23 cellular contexts compared by ENCODE assay signal in the genomic region with DNA sequence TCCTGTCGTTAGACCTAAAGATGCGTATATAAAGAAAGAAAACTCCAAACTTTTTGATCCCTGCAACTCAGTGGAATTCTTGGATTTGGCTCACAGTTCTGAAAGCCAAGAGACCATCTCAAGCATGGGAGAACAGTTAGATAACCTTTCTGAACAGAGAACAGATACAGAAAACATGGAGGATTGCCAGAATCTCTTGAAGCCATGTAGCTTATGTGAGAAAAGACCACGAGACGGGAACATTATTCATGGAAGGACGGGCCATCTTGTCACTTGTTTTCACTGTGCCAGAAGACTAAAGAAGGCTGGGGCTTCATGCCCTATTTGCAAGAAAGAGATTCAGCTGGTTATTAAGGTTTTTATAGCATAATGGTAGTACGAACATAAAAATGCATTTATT. TPM values are rescaled to one million over a fixed set of nuclear protein-coding genes. Genes with fewer than 3 reads are reported as not detected.
A peak's percentile ranks its signal among the peaks of the same experiment; 100 is the strongest.
DNase-seq lines count a peak whose midpoint lies in the region; ATAC-seq and TF ChIP-seq lines count a peak whose summit lies in the region.
"Had no signal": no experiment of that assay in that cellular context is flagged by ENCODE, and none has a peak within 500 bp of the region (broad histone marks: within the 10 kb centered on the region; RNA-seq: fewer than 3 reads in every experiment).

No MANE protein-coding gene starts in this region.

- H3K4me3 ChIP-seq in A673 (ENCODE audit: low read depth, low read length, poor library complexity, severe bottlenecking), result no peak overlapping the region

- no peaks in the 10 kb centered on the region for H3K4me1 ChIP-seq in A673 (ENCODE audit: insufficient read depth, low read length, poor library complexity, severe bottlenecking)

- no peak for DNase-seq in activated naive CD8-positive, alpha-beta T cell treated with anti-CD3 and anti-CD28 coated beads for 36 hours
- no peak for DNase-seq in A673 (ENCODE audit: low spot score)
- DNase-seq in activated naive CD8-positive, alpha-beta T cell treated with anti-CD3 and anti-CD28 coated beads, Interleukin-2, amount 50 U/mL, for 24 hours, result no peak
- DNase-seq in stimulated activated effector memory CD8-positive, alpha-beta T cell treated with anti-CD3 and anti-CD28 coated beads, Interleukin-12 subunit alpha, Interleukin-12 subunit beta, amount 100 ng/mL, for 72 hours (ENCODE audit: low spot score in 2 of 2), result no peak
- DNase-seq: 8988T, Calu3, DMS153, DND-41, H7, Karpas-422, NCI-H1092 treated with DMSO at 0.1 percent for 48 hours, NCI-H1436, NCI-H187, NCI-H2081 treated with DMSO at 0.1 percent for 48 hours, NCI-H2171, NCI-H226, NCI-H510A, NCI-H69, SK-N-SH had no signal

- BruUV-seq in A673 (replicated peaks; lab: Mats Ljungman, UMichigan), result TSS peak; percentile 11

- H3K36me3 ChIP-seq in A673 (ENCODE audit: insufficient read depth, low read length, poor library complexity, severe bottlenecking), result peaks cover 83% of the 10 kb centered on the region

- POLR2A ChIA-PET in A673 (lab: Charles Lee; ENCODE audit: low non-redundant PET), result no interaction called here

- TF ChIP-seq CTCF in A673 (conservative IDR thresholded peaks at IDR 0.05; ENCODE audit: low read depth, low read length), result no peak

- peak overlapping the region; percentile 13 for H3K27ac Mint-ChIP-seq in activated naive CD8-positive, alpha-beta T cell
- H3K27ac Mint-ChIP-seq in activated naive CD8-positive, alpha-beta T cell treated with anti-CD3 and anti-CD28 coated beads for 36 hours, result no peak overlapping the region
- peak overlapping the region; percentile 5 for H3K27ac Mint-ChIP-seq in activated naive CD8-positive, alpha-beta T cell treated with anti-CD3 and anti-CD28 coated beads, Interleukin-2, amount 50 U/mL, for 24 hours
- H3K27ac Mint-ChIP-seq in stimulated activated effector memory CD8-positive, alpha-beta T cell treated with anti-CD3 and anti-CD28 coated beads, Interleukin-12 subunit alpha, Interleukin-12 subunit beta, amount 100 ng/mL, for 72 hours, result peak overlapping the region; percentile 29

- CTCF ChIA-PET in A673 (lab: Charles Lee), result no interaction called here

- H3K4me1 Mint-ChIP-seq in activated naive CD8-positive, alpha-beta T cell (ENCODE audit: low read depth), result peaks cover 36% of the 10 kb centered on the region
- peaks cover 29% of the 10 kb centered on the region for H3K4me1 Mint-ChIP-seq in activated naive CD8-positive, alpha-beta T cell treated with anti-CD3 and anti-CD28 coated beads for 36 hours
- H3K4me1 Mint-ChIP-seq in activated naive CD8-positive, alpha-beta T cell treated with anti-CD3 and anti-CD28 coated beads, Interleukin-2, amount 50 U/mL, for 24 hours, result peaks cover 20% of the 10 kb centered on the region
- peaks cover 30% of the 10 kb centered on the region for H3K4me1 Mint-ChIP-seq in stimulated activated effector memory CD8-positive, alpha-beta T cell treated with anti-CD3 and anti-CD28 coated beads, Interleukin-12 subunit alpha, Interleukin-12 subunit beta, amount 100 ng/mL, for 72 hours

- H3K4me3 Mint-ChIP-seq in activated naive CD8-positive, alpha-beta T cell, result no peak overlapping the region
- H3K4me3 Mint-ChIP-seq in activated naive CD8-positive, alpha-beta T cell treated with anti-CD3 and anti-CD28 coated beads for 36 hours, result no peak overlapping the region
- H3K4me3 Mint-ChIP-seq in activated naive CD8-positive, alpha-beta T cell treated with anti-CD3 and anti-CD28 coated beads, Interleukin-2, amount 50 U/mL, for 24 hours, result no peak overlapping the region
- no peak overlapping the region for H3K4me3 Mint-ChIP-seq in stimulated activated effector memory CD8-positive, alpha-beta T cell treated with anti-CD3 and anti-CD28 coated beads, Interleukin-12 subunit alpha, Interleukin-12 subunit beta, amount 100 ng/mL, for 72 hours

- peaks cover 24% of the 10 kb centered on the region for H3K36me3 Mint-ChIP-seq in activated naive CD8-positive, alpha-beta T cell
- H3K36me3 Mint-ChIP-seq in activated naive CD8-positive, alpha-beta T cell treated with anti-CD3 and anti-CD28 coated beads for 36 hours, result peaks cover 54% of the 10 kb centered on the region
- peaks cover 73% of the 10 kb centered on the region for H3K36me3 Mint-ChIP-seq in activated naive CD8-positive, alpha-beta T cell treated with anti-CD3 and anti-CD28 coated beads, Interleukin-2, amount 50 U/mL, for 24 hours (ENCODE audit: low read depth)
- H3K36me3 Mint-ChIP-seq in stimulated activated effector memory CD8-positive, alpha-beta T cell treated with anti-CD3 and anti-CD28 coated beads, Interleukin-12 subunit alpha, Interleukin-12 subunit beta, amount 100 ng/mL, for 72 hours, result peaks cover 100% of the 10 kb centered on the region

- H3K27me3 ChIP-seq in A673 (replicated peaks; ENCODE audit: insufficient read depth, low read depth, low read length, poor library complexity), result no peaks in the 10 kb centered on the region

- no peak overlapping the region for H3K27ac ChIP-seq in A673 (ENCODE audit: low read depth, low read length, poor library complexity, severe bottlenecking)
- H3K27ac ChIP-seq: HL-60 had no signal

- H3K27me3 Mint-ChIP-seq in activated naive CD8-positive, alpha-beta T cell, result no peaks in the 10 kb centered on the region
- no peaks in the 10 kb centered on the region for H3K27me3 Mint-ChIP-seq in activated naive CD8-positive, alpha-beta T cell treated with anti-CD3 and anti-CD28 coated beads for 36 hours
- H3K27me3 Mint-ChIP-seq in activated naive CD8-positive, alpha-beta T cell treated with anti-CD3 and anti-CD28 coated beads, Interleukin-2, amount 50 U/mL, for 24 hours, result no peaks in the 10 kb centered on the region

- H3K9me3 Mint-ChIP-seq in activated naive CD8-positive, alpha-beta T cell (ENCODE audit: low read depth), result no peaks in the 10 kb centered on the region
- H3K9me3 Mint-ChIP-seq in activated naive CD8-positive, alpha-beta T cell treated with anti-CD3 and anti-CD28 coated beads for 36 hours, result peaks cover 1% of the 10 kb centered on the region
- no peaks in the 10 kb centered on the region for H3K9me3 Mint-ChIP-seq in activated naive CD8-positive, alpha-beta T cell treated with anti-CD3 and anti-CD28 coated beads, Interleukin-2, amount 50 U/mL, for 24 hours
- H3K9me3 Mint-ChIP-seq in stimulated activated effector memory CD8-positive, alpha-beta T cell treated with anti-CD3 and anti-CD28 coated beads, Interleukin-12 subunit alpha, Interleukin-12 subunit beta, amount 100 ng/mL, for 72 hours, result no peaks in the 10 kb centered on the region

- no peak for ATAC-seq in activated naive CD8-positive, alpha-beta T cell treated with anti-CD3 and anti-CD28 coated beads, Interleukin-2, amount 50 U/mL, for 24 hours
- ATAC-seq in stimulated activated effector memory CD8-positive, alpha-beta T cell treated with anti-CD3 and anti-CD28 coated beads, Interleukin-12 subunit alpha, Interleukin-12 subunit beta, amount 100 ng/mL, for 72 hours, result no peak
- ATAC-seq in HG03439 (IDR thresholded peaks at IDR 0.05; ENCODE audit: unreplicated experiment), result no peak
- ATAC-seq in HG03280 (IDR thresholded peaks at IDR 0.05; ENCODE audit: unreplicated experiment), result no peak

- no peaks in the 10 kb centered on the region for H3K9me3 ChIP-seq in A673 (ENCODE audit: low read depth, low read length, poor library complexity, severe bottlenecking)
- H3K9me3 ChIP-seq: SK-N-SH had no signal

- intact Hi-C loops in A673 (cut with micrococcal nuclease; ENCODE audit: unreplicated experiment), result no loop called here

RNA-seq across cellular contexts. Expression of a gene that starts 33.1 kb away (rescaled TPM):
- 10 to 100 TPM; 64.3 to 75.6 TPM for total RNA-seq in activated naive CD8-positive, alpha-beta T cell treated with anti-CD3 and anti-CD28 coated beads for 36 hours
- total RNA-seq in A673 (2021), result 71.3 and 86.1 TPM in 2 replicates

RNA-seq across cellular contexts. Expression of a gene that starts 54.7 kb away (rescaled TPM):
- total RNA-seq in activated naive CD8-positive, alpha-beta T cell treated with anti-CD3 and anti-CD28 coated beads for 36 hours, result 10 to 100 TPM; 21.3 to 21.5 TPM
- total RNA-seq in A673 (2021), result 18.0 and 25.5 TPM in 2 replicates
